Comparison of ENCODE assay signal across 19 cellular contexts in genomic region chr11:96141649-96142048, GRCh38.
DNase-seq lines count a peak whose midpoint lies in the region; ATAC-seq and TF ChIP-seq lines count a peak whose summit lies in the region.
"Had no signal": no experiment of that assay in that cellular context is flagged by ENCODE, and none has a peak within 500 bp of the region (broad histone marks: within the 10 kb centered on the region; RNA-seq: fewer than 3 reads in every experiment).

No MANE protein-coding gene starts in this region.

- no peaks in the 10 kb centered on the region for H3K27me3 Mint-ChIP-seq in activated naive CD8-positive, alpha-beta T cell
- H3K27me3 Mint-ChIP-seq in activated naive CD8-positive, alpha-beta T cell treated with anti-CD3 and anti-CD28 coated beads, Interleukin-2, amount 50 U/mL, for 24 hours: no peaks in the 10 kb centered on the region

- H3K4me3 Mint-ChIP-seq in activated naive CD8-positive, alpha-beta T cell: no peak overlapping the region
- H3K4me3 Mint-ChIP-seq in activated naive CD8-positive, alpha-beta T cell treated with anti-CD3 and anti-CD28 coated beads, Interleukin-2, amount 50 U/mL, for 24 hours: no peak overlapping the region

- H3K27ac Mint-ChIP-seq in activated naive CD8-positive, alpha-beta T cell: peak overlapping the region; percentile 68
- no peak overlapping the region for H3K27ac Mint-ChIP-seq in activated naive CD8-positive, alpha-beta T cell treated with anti-CD3 and anti-CD28 coated beads, Interleukin-2, amount 50 U/mL, for 24 hours

- no peaks in the 10 kb centered on the region for H3K36me3 ChIP-seq in spleen
- H3K36me3 ChIP-seq: SJSA1 had no signal

- no peak overlapping the region for H3K4me3 ChIP-seq in spleen
- H3K4me3 ChIP-seq: A549; BLaER1 treated with 17β-estradiol and CSF1 and Interleukin-3, amounts not matched to agents 10 nM and 100 nM; PC-9; SJSA1 had no signal

- peaks cover 28% of the 10 kb centered on the region for H3K36me3 Mint-ChIP-seq in activated naive CD8-positive, alpha-beta T cell
- peaks cover 24% of the 10 kb centered on the region for H3K36me3 Mint-ChIP-seq in activated naive CD8-positive, alpha-beta T cell treated with anti-CD3 and anti-CD28 coated beads, Interleukin-2, amount 50 U/mL, for 24 hours (ENCODE audit: low read depth)

- WGBS in spleen, 5 donors: 94 to 98% (median 97%) methylated on average over 9 of the region's 9 CpGs

- no peak for ATAC-seq in activated naive CD8-positive, alpha-beta T cell treated with anti-CD3 and anti-CD28 coated beads, Interleukin-2, amount 50 U/mL, for 24 hours
- no peak for ATAC-seq in GM18858 (IDR thresholded peaks at IDR 0.05; ENCODE audit: unreplicated experiment)
- ATAC-seq: A549, HCT116 had no signal

- DNase-seq in activated naive CD8-positive, alpha-beta T cell treated with anti-CD3 and anti-CD28 coated beads, Interleukin-2, amount 50 U/mL, for 24 hours: no peak
- DNase-seq in NCI-H69 (lab: John Stamatoyannopoulos, UW) (peak; percentile 94), spleen (no peak), OCI-M1 (lab: John Stamatoyannopoulos, UW) (no peak), globus pallidus (ENCODE audit: low spot score) (no peak)
- DNase-seq: Calu3, DMS53, MV-4-11, NCI-H1417 treated with DMSO at 0.1 percent for 48 hours, NCI-H1930, NCI-H82 had no signal

- peak overlapping the region; percentile 41 for H3K27ac ChIP-seq in layer of hippocampus (ENCODE audit: low read depth, low read length)
- peak overlapping the region in 5 of 8 donors; percentile 22 to 72 (median 65) for H3K27ac ChIP-seq in spleen
- H3K27ac ChIP-seq: A549; BLaER1 treated with 17β-estradiol and CSF1 and Interleukin-3, amounts not matched to agents 10 nM and 100 nM; PC-9; SJSA1 had no signal

- no peak for TF ChIP-seq CTCF in spleen (IDR thresholded peaks at IDR 0.05 in 8 of 11, conservative IDR thresholded peaks at IDR 0.05 in 3 of 11)

- H3K9me3 ChIP-seq in spleen: no peaks in the 10 kb centered on the region
- H3K9me3 ChIP-seq: A549, SJSA1 had no signal

- no peak for TF ChIP-seq POLR2A in spleen (IDR thresholded peaks at IDR 0.05)

- H3K4me1 ChIP-seq in spleen: peaks cover 13 to 77% (median 28%) of the 10 kb centered on the region in 6 donors

- H3K4me1 Mint-ChIP-seq in activated naive CD8-positive, alpha-beta T cell (ENCODE audit: low read depth): peaks cover 83% of the 10 kb centered on the region
- H3K4me1 Mint-ChIP-seq in activated naive CD8-positive, alpha-beta T cell treated with anti-CD3 and anti-CD28 coated beads, Interleukin-2, amount 50 U/mL, for 24 hours: peaks cover 59% of the 10 kb centered on the region

- no peaks in the 10 kb centered on the region for H3K9me3 Mint-ChIP-seq in activated naive CD8-positive, alpha-beta T cell (ENCODE audit: low read depth)
- H3K9me3 Mint-ChIP-seq in activated naive CD8-positive, alpha-beta T cell treated with anti-CD3 and anti-CD28 coated beads, Interleukin-2, amount 50 U/mL, for 24 hours: no peaks in the 10 kb centered on the region

- intact Hi-C loops in spleen (cut with DNase I; ENCODE audit: low total_unique reads): no loop called here

- H3K27me3 ChIP-seq in layer of hippocampus (ENCODE audit: control insufficient read depth, insufficient read depth, low read length): no peaks in the 10 kb centered on the region
- no peaks in the 10 kb centered on the region for H3K27me3 ChIP-seq in spleen (replicated peaks in 1 of 7)
- H3K27me3 ChIP-seq: BLaER1 treated with 17β-estradiol and CSF1 and Interleukin-3, amounts not matched to agents 10 nM and 100 nM; SJSA1 had no signal
